In genomic region chr5:83956386-83956785, GRCh38 we compare ENCODE assay signal across 22 cellular contexts.
A peak's percentile ranks its signal among the peaks of the same experiment; 100 is the strongest.
DNase-seq lines count a peak whose midpoint lies in the region; ATAC-seq and TF ChIP-seq lines count a peak whose summit lies in the region.
"Had no signal": no experiment of that assay in that cellular context is flagged by ENCODE, and none has a peak within 500 bp of the region (broad histone marks: within the 10 kb centered on the region; RNA-seq: fewer than 3 reads in every experiment).

No MANE protein-coding gene starts in this region.

- ATAC-seq in SK-N-SH treated with all-trans-retinoic acid at 6 μM for 48 hours, result peak; percentile 79
- no peak for ATAC-seq in GM21825 (IDR thresholded peaks at IDR 0.05; ENCODE audit: unreplicated experiment)
- ATAC-seq: right cardiac atrium; stimulated activated naive CD8-positive, alpha-beta T cell treated with anti-CD3 and anti-CD28 coated beads, Interleukin-15, amount 100 ng/mL, for 72 hours; upper lobe of right lung had no signal

- no peaks in the 10 kb centered on the region for H3K4me1 ChIP-seq in ovary (ENCODE audit: insufficient read depth)
- H3K4me1 ChIP-seq: left ventricle myocardium inferior, upper lobe of right lung had no signal

- DNase-seq in AG10803 (ENCODE audit: low read depth) (peak; percentile 11), M059J (ENCODE audit: low read depth) (peak; percentile 44), iris pigment epithelial cell (ENCODE audit: low read depth) (peak; percentile 59), T1000 (lab: John Stamatoyannopoulos, UW) (no peak), dedifferentiated amniotic fluid mesenchymal stem cell (ENCODE audit: extremely low spot score) (no peak), ovary (no peak)
- DNase-seq: activated CD4-positive, alpha-beta memory T cell treated with anti-CD3 and anti-CD28 coated beads for 36 hours; activated naive CD4-positive, alpha-beta T cell treated with anti-CD3 and anti-CD28 coated beads, Interleukin-2, amount 10 ng/mL, durations not matched to agents 7 days and 5 days; activated T-cell treated with anti-CD3 and anti-CD28 coated beads, Interleukin-2, amount 50 U/mL, for 1 hour; CD4-positive, alpha-beta memory T cell; DND-41; erythroblast; left ventricle myocardium inferior; NCI-H82; occipital lobe; right cardiac atrium; RPMI8226; stimulated activated naive CD8-positive, alpha-beta T cell treated with anti-CD3 and anti-CD28 coated beads, Interleukin-15, amount 100 ng/mL, for 72 hours; upper lobe of right lung had no signal

- no peak for TF ChIP-seq POLR2A in ovary (IDR thresholded peaks at IDR 0.05)

- no peaks in the 10 kb centered on the region for H3K27me3 ChIP-seq in ovary
- H3K27me3 ChIP-seq: upper lobe of right lung had no signal

- no peak overlapping the region for H3K27ac ChIP-seq in ovary
- H3K27ac ChIP-seq: left ventricle myocardium inferior, upper lobe of right lung, VCaP had no signal

- H3K9me3 ChIP-seq in ovary, result no peaks in the 10 kb centered on the region
- H3K9me3 ChIP-seq: left ventricle myocardium inferior, upper lobe of right lung had no signal

- no peak for TF ChIP-seq EP300 in ovary (IDR thresholded peaks at IDR 0.05)

- H3K4me3 ChIP-seq in AG10803 (ENCODE audit: low read length) (no peak overlapping the region), ovary (no peak overlapping the region)
- H3K4me3 ChIP-seq: left ventricle myocardium inferior, upper lobe of right lung had no signal

- no peaks in the 10 kb centered on the region for H3K36me3 ChIP-seq in ovary
- H3K36me3 ChIP-seq: left ventricle myocardium inferior, upper lobe of right lung had no signal

- intact Hi-C loops in ovary (cut with DNase I), result no loop called here

- TF ChIP-seq CTCF in AG10803 (conservative IDR thresholded peaks at IDR 0.05; ENCODE audit: low read length) (no peak), ovary (IDR thresholded peaks at IDR 0.05) (no peak)

TF ChIP-seq in SK-N-SH treated with all-trans-retinoic acid at 6 μM for 48 hours, 23 proteins besides CTCF, POLR2A, EP300 and RAD21:
- TF ChIP-seq SNAI2 (CRISPR knock-in tag; IDR thresholded peaks at IDR 0.05), result no peak
- TF ChIP-seq ZC3H10 (CRISPR knock-in tag; IDR thresholded peaks at IDR 0.05), result peak; percentile 42; the same call in 1 of the 2 replicates
- peak; percentile 45; the same call in 1 of the 2 replicates for TF ChIP-seq ZNF8 (CRISPR knock-in tag; IDR thresholded peaks at IDR 0.05)

Comparison
In these comparisons a context has a peak if more than half of its experiments do, and no peak if none do; other contexts are left out.
1. DNase-seq: peak in AG10803 (single experiment), M059J (single experiment) and iris pigment epithelial cell (single experiment); none in T1000 (single experiment), dedifferentiated amniotic fluid mesenchymal stem cell (single experiment) and ovary (0 of 5).